Comparison of ENCODE assay signal across 19 cellular contexts in the genomic region with DNA sequence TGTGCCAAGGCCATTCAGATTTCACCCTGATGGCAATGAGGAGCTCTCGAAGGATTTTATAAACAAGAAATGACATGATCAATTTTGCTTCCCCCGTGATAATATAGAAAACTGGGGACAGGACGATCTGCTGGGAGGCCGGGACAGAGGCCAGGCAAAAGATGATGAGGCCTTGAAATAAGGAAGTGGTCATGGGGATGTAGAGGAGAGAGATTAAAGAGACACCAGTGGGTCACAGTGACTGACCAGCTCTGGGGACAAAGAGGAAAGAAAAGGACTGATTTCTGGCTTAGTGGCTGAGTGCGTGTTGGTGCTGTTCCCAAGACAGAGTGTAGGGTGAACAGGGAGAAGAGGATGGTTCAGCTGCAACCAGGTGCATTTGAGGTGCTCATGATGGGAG.
"Had no signal": no experiment of that assay in that cellular context is flagged by ENCODE, and none has a peak within 500 bp of the region (broad histone marks: within the 10 kb centered on the region; RNA-seq: fewer than 3 reads in every experiment).

No MANE protein-coding gene starts in this region.

- DNase-seq: effector CD8-positive, alpha-beta T cell; heart left ventricle; hippocampal formation; left ventricle myocardium superior; mesendoderm; naive thymus-derived CD8-positive, alpha-beta T cell; psoas muscle; retina; right lobe of liver; stimulated activated CD4-positive, alpha-beta T cell treated with anti-CD3 and anti-CD28 coated beads, Interleukin-4, amount 100 ng/mL, for 1 hour; stimulated activated CD8-positive, alpha-beta memory T cell treated with anti-CD3 and anti-CD28 coated beads, Interleukin-4, amount 100 ng/mL, for 48 hours; stimulated activated naive CD8-positive, alpha-beta T cell treated with anti-CD3 and anti-CD28 coated beads, Interleukin-15, Interleukin-2, amounts not matched to agents 100 U/mL and 50 U/mL, for 24 hours; testis had no signal

- H3K4me1 ChIP-seq: psoas muscle, right lobe of liver, testis, transverse colon had no signal

- H3K27ac Mint-ChIP-seq: naive thymus-derived CD8-positive, alpha-beta T cell; stimulated activated effector memory CD8-positive, alpha-beta T cell treated with anti-CD3 and anti-CD28 coated beads, Interleukin-12 subunit alpha, Interleukin-12 subunit beta, amount 100 ng/mL, for 72 hours had no signal

- H3K27ac ChIP-seq: coronary artery, heart left ventricle, neutrophil, psoas muscle, right lobe of liver, testis, transverse colon had no signal

- FAIRE-seq: frontal cortex had no signal

- H3K9me3 ChIP-seq: heart left ventricle, neutrophil, psoas muscle, right lobe of liver, testis, transverse colon had no signal

- H3K4me3 Mint-ChIP-seq: naive thymus-derived CD8-positive, alpha-beta T cell; stimulated activated effector memory CD8-positive, alpha-beta T cell treated with anti-CD3 and anti-CD28 coated beads, Interleukin-12 subunit alpha, Interleukin-12 subunit beta, amount 100 ng/mL, for 72 hours had no signal

- H3K4me3 ChIP-seq: coronary artery, heart left ventricle, lung, psoas muscle, right lobe of liver, testis, transverse colon had no signal

- H3K36me3 ChIP-seq: heart left ventricle, neutrophil, right lobe of liver, transverse colon had no signal

- ATAC-seq: heart left ventricle; left ventricle myocardium superior; naive thymus-derived CD8-positive, alpha-beta T cell; psoas muscle; stimulated activated effector memory CD8-positive, alpha-beta T cell treated with anti-CD3 and anti-CD28 coated beads, Interleukin-12 subunit alpha, Interleukin-12 subunit beta, amount 100 ng/mL, for 72 hours; stimulated activated naive CD8-positive, alpha-beta T cell treated with anti-CD3 and anti-CD28 coated beads, Interleukin-15, Interleukin-2, amounts not matched to agents 100 U/mL and 50 U/mL, for 24 hours had no signal

- H3K4me1 Mint-ChIP-seq: naive thymus-derived CD8-positive, alpha-beta T cell; stimulated activated effector memory CD8-positive, alpha-beta T cell treated with anti-CD3 and anti-CD28 coated beads, Interleukin-12 subunit alpha, Interleukin-12 subunit beta, amount 100 ng/mL, for 72 hours had no signal

- H3K27me3 ChIP-seq: heart left ventricle, neutrophil, right lobe of liver, testis, transverse colon had no signal

- H3K9me3 Mint-ChIP-seq: naive thymus-derived CD8-positive, alpha-beta T cell; stimulated activated effector memory CD8-positive, alpha-beta T cell treated with anti-CD3 and anti-CD28 coated beads, Interleukin-12 subunit alpha, Interleukin-12 subunit beta, amount 100 ng/mL, for 72 hours had no signal
